In the genomic region with DNA sequence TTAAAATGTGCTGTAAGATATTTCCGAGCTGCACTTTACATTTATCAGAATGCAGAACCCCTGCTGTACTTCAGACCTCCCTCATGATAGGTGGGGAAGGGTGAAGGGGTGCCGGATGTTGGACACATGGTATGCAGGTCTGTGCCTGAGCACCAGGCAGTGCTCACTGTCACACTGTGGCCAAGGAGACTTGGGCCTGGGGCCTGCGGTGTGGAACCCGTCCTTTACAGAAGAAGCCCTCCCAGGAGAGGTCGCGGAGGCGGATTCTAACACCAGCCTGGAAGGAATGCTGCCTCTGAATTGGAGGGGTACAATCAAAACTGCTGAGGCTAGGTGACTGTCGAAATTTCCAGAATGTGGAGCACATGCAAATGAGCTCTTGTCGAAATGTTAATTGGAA, we compare ENCODE assay signal across 23 cellular contexts. TPM values are rescaled to one million over a fixed set of nuclear protein-coding genes. Genes with fewer than 3 reads are reported as not detected.
A peak's percentile ranks its signal among the peaks of the same experiment; 100 is the strongest.
DNase-seq lines count a peak whose midpoint lies in the region; ATAC-seq, FAIRE-seq and TF ChIP-seq lines count a peak whose summit lies in the region.
"Had no signal": no experiment of that assay in that cellular context is flagged by ENCODE, and none has a peak within 500 bp of the region (broad histone marks: within the 10 kb centered on the region; RNA-seq: fewer than 3 reads in every experiment).

No MANE protein-coding gene starts in this region.

- no peak overlapping the region for H4K91ac ChIP-seq in mesenchymal stem cell (ENCODE audit: low read length)

- no peak for ATAC-seq in CD4-positive, alpha-beta T cell (ENCODE audit: poor library complexity)
- no peak; the same call in 2 of the 3 replicates for ATAC-seq in K562
- no peak for ATAC-seq in PC-3
- ATAC-seq: SK-N-SH treated with all-trans-retinoic acid at 6 μM for 48 hours had no signal

- H3F3A ChIP-seq in PC-3 (ENCODE audit: low read length, unreplicated experiment) = no peaks in the 10 kb centered on the region

- no peak overlapping the region for H3K4me3 Mint-ChIP-seq in activated T-cell treated with anti-CD3 and anti-CD28 coated beads, Interleukin-2, amount 50 U/mL, for 24 hours
- no peak overlapping the region for H3K4me3 Mint-ChIP-seq in CD4-positive, alpha-beta T cell
- H3K4me3 Mint-ChIP-seq: H9 had no signal

- H3K79me1 ChIP-seq in mesenchymal stem cell (replicated peaks; ENCODE audit: low read length, poor library complexity, severe bottlenecking) = peaks cover 20% of the 10 kb centered on the region

- in situ Hi-C loops in K562 (cut with MboI) = no loop called here

- no peak overlapping the region for H3K27ac ChIP-seq in CD4-positive, alpha-beta T cell (ENCODE audit: low read depth, low read length)
- no peak overlapping the region for H3K27ac ChIP-seq in K562 (ENCODE audit: extremely low read depth, low read depth, low read length)
- no peak overlapping the region for H3K27ac ChIP-seq in mesenchymal stem cell (ENCODE audit: low read length, poor library complexity, severe bottlenecking)
- no peak overlapping the region for H3K27ac ChIP-seq in uterus
- no peak overlapping the region for H3K27ac ChIP-seq in PC-3 (ENCODE audit: low read length)
- H3K27ac ChIP-seq: C4-2B, Peyer's patch had no signal

- no peak overlapping the region for H3K18ac ChIP-seq in mesenchymal stem cell (ENCODE audit: low read depth in 1 of 2, low read length in 2 of 2)

- H3K27me3 Mint-ChIP-seq in activated T-cell treated with anti-CD3 and anti-CD28 coated beads, Interleukin-2, amount 50 U/mL, for 24 hours = no peaks in the 10 kb centered on the region
- no peaks in the 10 kb centered on the region for H3K27me3 Mint-ChIP-seq in CD4-positive, alpha-beta T cell

- H3K36me3 Mint-ChIP-seq in activated T-cell treated with anti-CD3 and anti-CD28 coated beads, Interleukin-2, amount 50 U/mL, for 24 hours (ENCODE audit: low read depth) = peaks cover 94% of the 10 kb centered on the region
- peaks cover 93% of the 10 kb centered on the region for H3K36me3 Mint-ChIP-seq in CD4-positive, alpha-beta T cell (ENCODE audit: low read depth)

- no peak for DNase-seq in activated T-cell treated with anti-CD3 and anti-CD28 coated beads, Interleukin-2, amount 50 U/mL, for 24 hours
- DNase-seq in activated T-cell treated with anti-CD3 and anti-CD28 coated beads for 4 hours (no peak), K562 (ENCODE audit: extremely low read depth in 1 of 4, low spot score in 3 of 4) (no peak), mesenchymal stem cell (no peak), uterus (no peak), NCI-H1930 (lab: John Stamatoyannopoulos, UW) (no peak), PC-3 (no peak)
- DNase-seq in CD4-positive, alpha-beta T cell = no peak
- DNase-seq: 8988T; H9; HFFc6; KBM-7; NCI-H1092; NCI-H146; NCI-H2029 treated with DMSO at 0.1 percent for 48 hours; NCI-H226; NCI-H510A treated with DMSO at 0.1 percent for 48 hours; NCI-H748 treated with DMSO at 0.1 percent for 48 hours; NK-92 treated with Interleukin-12 subunit alpha and Interleukin-12 subunit beta, amount 100 ng/mL, for 24 hours had no signal

- H2BK15ac ChIP-seq in mesenchymal stem cell (ENCODE audit: low read depth, poor library complexity, severe bottlenecking) = no peak overlapping the region

- H3K4me3 ChIP-seq in K562 (no peak overlapping the region), mesenchymal stem cell (ENCODE audit: insufficient read depth in 1 of 2, low read depth in 1 of 2, low read length in 2 of 2) (no peak overlapping the region), uterus (no peak overlapping the region), PC-3 (ENCODE audit: low read length) (no peak overlapping the region)
- H3K4me3 ChIP-seq: Peyer's patch had no signal

- TF ChIP-seq CTCF in CD4-positive, alpha-beta T cell (IDR thresholded peaks at IDR 0.05) = no peak
- TF ChIP-seq CTCF in K562 (IDR thresholded peaks at IDR 0.05 in 2 of 3, conservative IDR thresholded peaks at IDR 0.05 in 1 of 3; ENCODE audit: insufficient read depth in 2 of 3, low read depth in 1 of 3, low read length in 3 of 3) = no peak
- no peak for TF ChIP-seq CTCF in uterus (IDR thresholded peaks at IDR 0.05)
- TF ChIP-seq CTCF in PC-3 (conservative IDR thresholded peaks at IDR 0.05; ENCODE audit: low read depth, low read length) = no peak

- H3K4me1 Mint-ChIP-seq in activated T-cell treated with anti-CD3 and anti-CD28 coated beads, Interleukin-2, amount 50 U/mL, for 24 hours (ENCODE audit: low read depth) = peaks cover 45% of the 10 kb centered on the region
- H3K4me1 Mint-ChIP-seq in CD4-positive, alpha-beta T cell (ENCODE audit: low read depth) = peaks cover 51% of the 10 kb centered on the region

- TF ChIP-seq RAD21 in K562 (CRISPR knock-in tag; conservative IDR thresholded peaks at IDR 0.05 in 1 of 2, IDR thresholded peaks at IDR 0.05 in 1 of 2) = no peak

- WGBS in K562 (ENCODE audit: insufficient coverage, low coverage, missing lambda C conversion rate) = 96% methylated on average over 9 of the region's 9 CpGs
- WGBS in mesenchymal stem cell = 96% methylated on average over 9 of the region's 9 CpGs

- TF ChIP-seq POLR2A in K562 (conservative IDR thresholded peaks at IDR 0.05) = no peak; the same call in 1 of the 2 replicates
- TF ChIP-seq POLR2A in uterus (IDR thresholded peaks at IDR 0.05) = no peak

- no peaks in the 10 kb centered on the region for H3K9me3 Mint-ChIP-seq in activated T-cell treated with anti-CD3 and anti-CD28 coated beads, Interleukin-2, amount 50 U/mL, for 24 hours
- H3K9me3 Mint-ChIP-seq in CD4-positive, alpha-beta T cell = no peaks in the 10 kb centered on the region
- H3K9me3 Mint-ChIP-seq: H9, HFFc6 had no signal

- no peak for TF ChIP-seq EP300 in K562 (IDR thresholded peaks at IDR 0.05; ENCODE audit: low read length)

- CTCF ChIA-PET in CD4-positive, alpha-beta T cell (lab: Charles Lee) = no interaction called here
- CTCF ChIA-PET in K562 (lab: Yijun Ruan, JAX; ENCODE audit: low intra/inter-chr PET ratio) = no interaction called here
- CTCF ChIA-PET in PC-3 (lab: Charles Lee) = no interaction called here

- H3K4ac ChIP-seq in mesenchymal stem cell (ENCODE audit: low read depth in 1 of 2, low read length in 2 of 2) = no peak overlapping the region

- no peak overlapping the region for H2BK12ac ChIP-seq in mesenchymal stem cell (ENCODE audit: low read length in 2 of 2)

- POLR2A ChIA-PET in CD4-positive, alpha-beta T cell (lab: Charles Lee) = no interaction called here
- POLR2A ChIA-PET in K562 (lab: Yijun Ruan, JAX) (interaction anchor here (0.8 to 1.0 kb wide), 3 partner anchors 10 to 19 kb away, joined by 3 to 4 read pairs (median 4); no protein-coding TSS in a partner anchor), PC-3 (lab: Charles Lee; ENCODE audit: unreplicated experiment) (no interaction called here)

- no peak overlapping the region for H2AK5ac ChIP-seq in mesenchymal stem cell (ENCODE audit: low read length, severe bottlenecking)

- H4K8ac ChIP-seq in mesenchymal stem cell (ENCODE audit: low read length) = peak overlapping the region; percentile 29

- H2AFZ ChIP-seq in K562 (ENCODE audit: low read depth, low read length) (no peak overlapping the region), mesenchymal stem cell (ENCODE audit: low read depth, low read length) (no peak overlapping the region), PC-3 (ENCODE audit: low read length) (no peak overlapping the region)

- no peak overlapping the region for H3K14ac ChIP-seq in mesenchymal stem cell (ENCODE audit: low read length in 2 of 2)

- intact Hi-C loops in CD4-positive, alpha-beta T cell (cut with DNase I, micrococcal nuclease) = no loop called here
- intact Hi-C loops in K562 (cut with micrococcal nuclease) (no loop called here), uterus (cut with DNase I; ENCODE audit: low total_unique reads) (no loop called here), PC-3 (cut with micrococcal nuclease) (no loop called here)

- peak overlapping the region; percentile 42 for H3K27ac Mint-ChIP-seq in activated T-cell treated with anti-CD3 and anti-CD28 coated beads, Interleukin-2, amount 50 U/mL, for 24 hours
- peak overlapping the region; percentile 49 for H3K27ac Mint-ChIP-seq in CD4-positive, alpha-beta T cell
- H3K27ac Mint-ChIP-seq: HFFc6 had no signal

- H3K4me2 ChIP-seq in K562 (ENCODE audit: insufficient read depth, low read length) (no peak overlapping the region), mesenchymal stem cell (ENCODE audit: low read length, poor library complexity, severe bottlenecking) (no peak overlapping the region), PC-3 (ENCODE audit: low read length) (no peak overlapping the region)

- H2BK120ac ChIP-seq in mesenchymal stem cell (ENCODE audit: low read depth, low read length) = no peak overlapping the region

- no peaks in the 10 kb centered on the region for H3K9me2 ChIP-seq in PC-3 (replicated peaks; ENCODE audit: low read length)

- H3K9me3 ChIP-seq in CD4-positive, alpha-beta T cell (ENCODE audit: control insufficient read depth, low read length) = no peaks in the 10 kb centered on the region
- no peaks in the 10 kb centered on the region for H3K9me3 ChIP-seq in K562 (replicated peaks; ENCODE audit: control insufficient read depth, insufficient read depth, low read depth, low read length)
- H3K9me3 ChIP-seq in mesenchymal stem cell (ENCODE audit: control insufficient read depth, low read length) = no peaks in the 10 kb centered on the region
- H3K9me3 ChIP-seq in uterus = no peaks in the 10 kb centered on the region
- no peaks in the 10 kb centered on the region for H3K9me3 ChIP-seq in PC-3 (ENCODE audit: low read length)
- H3K9me3 ChIP-seq: Peyer's patch had no signal

- H3K27me3 ChIP-seq in CD4-positive, alpha-beta T cell (ENCODE audit: control insufficient read depth, insufficient read depth, low read length) = no peaks in the 10 kb centered on the region
- H3K27me3 ChIP-seq in K562 (ENCODE audit: control insufficient read depth in 2 of 2, insufficient read depth in 2 of 2, low read length in 2 of 2) (no peaks in the 10 kb centered on the region), mesenchymal stem cell (ENCODE audit: control insufficient read depth in 1 of 2, insufficient read depth in 1 of 2, low read length in 2 of 2) (no peaks in the 10 kb centered on the region), uterus (no peaks in the 10 kb centered on the region), PC-3 (ENCODE audit: low read length) (no peaks in the 10 kb centered on the region)
- H3K27me3 ChIP-seq: Peyer's patch had no signal

- FAIRE-seq in K562 (lab: Jason Lieb, UNC) = no peak
- FAIRE-seq: G401.6 had no signal

- peak overlapping the region in 1 of 2 experiments; percentile 49; a peak in 1 of 4 replicates for H3K9ac ChIP-seq in K562 (ENCODE audit: insufficient read depth in 1 of 2, low read depth in 2 of 2, low read length in 2 of 2)
- H3K9ac ChIP-seq in mesenchymal stem cell (ENCODE audit: low read length) = no peak overlapping the region
- H3K9ac ChIP-seq in PC-3 (ENCODE audit: low read length) = no peak overlapping the region

- H3K36me3 ChIP-seq in K562 (ENCODE audit: control insufficient read depth, insufficient read depth, low read length) (peaks cover 100% of the 10 kb centered on the region), mesenchymal stem cell (ENCODE audit: control insufficient read depth in 1 of 2, insufficient read depth in 2 of 2, low read depth in 1 of 2, low read length in 2 of 2) (peaks cover 69 to 86% of the 10 kb centered on the region in 2 experiments), uterus (no peaks in the 10 kb centered on the region), PC-3 (ENCODE audit: low read depth, low read length) (peaks cover 82% of the 10 kb centered on the region)

- H2BK5ac ChIP-seq in mesenchymal stem cell (ENCODE audit: low read depth, low read length, poor library complexity, severe bottlenecking) = no peak overlapping the region

- H3K4me1 ChIP-seq in K562 (replicated peaks in 1 of 2; ENCODE audit: control insufficient read depth in 2 of 2, insufficient read depth in 2 of 2, low read length in 2 of 2) (peaks cover 0 to 3% of the 10 kb centered on the region in 2 experiments; a peak in 2 of 5 replicates), mesenchymal stem cell (ENCODE audit: control insufficient read depth, insufficient read depth, low read depth, low read length) (peaks cover 3% of the 10 kb centered on the region), uterus (no peaks in the 10 kb centered on the region), PC-3 (ENCODE audit: insufficient read depth, low read length) (no peaks in the 10 kb centered on the region)
- H3K4me1 ChIP-seq: Peyer's patch had no signal

- no peak overlapping the region for H3K23ac ChIP-seq in mesenchymal stem cell (ENCODE audit: low read length in 2 of 2)

- H3K79me2 ChIP-seq in K562 (ENCODE audit: control insufficient read depth, insufficient read depth, low read length) = peaks cover 77% of the 10 kb centered on the region
- H3K79me2 ChIP-seq in PC-3 (ENCODE audit: low read length) = peaks cover 91% of the 10 kb centered on the region

- no TSS peak for BruUV-seq in K562 (replicated peaks; lab: Mats Ljungman, UMichigan)
- no TSS peak for BruUV-seq in PC-3 (replicated peaks; lab: Mats Ljungman, UMichigan)

- H4K20me1 ChIP-seq in K562 (replicated peaks; ENCODE audit: control insufficient read depth, insufficient read depth, low read length) = peaks cover 36% of the 10 kb centered on the region
- H4K20me1 ChIP-seq in PC-3 (ENCODE audit: low read length) = peaks cover 58% of the 10 kb centered on the region

- H3K9me1 ChIP-seq in K562 (ENCODE audit: control insufficient read depth, insufficient read depth, low read length) = peaks cover 14% of the 10 kb centered on the region

RNA-seq across cellular contexts. Expression of gene DNAJB6, which starts 34.5 kb away (rescaled TPM):
- 100 to 1,000 TPM; 232 to 242 TPM for total RNA-seq in CD4-positive, alpha-beta T cell
- 136 and 330 TPM in 2 replicates for total RNA-seq in K562 (2011; cell fraction: chromatin; rRNA removed; ENCODE audit: low replicate concordance)
- total RNA-seq in K562 (2011; cell fraction: nucleolus; rRNA removed) = 82.5 and 83.7 TPM in 2 replicates
- 139 and 175 TPM in 2 replicates for total RNA-seq in K562 (2011; cell fraction: nucleoplasm; rRNA removed)
- total RNA-seq in K562 (2014; rRNA removed) (116 and 147 TPM in 2 replicates), K562 (2014; rRNA removed; fragmentation: Illumina TruSeq; extraction: Trizol) (135 and 158 TPM in 2 replicates), K562 (2015; rRNA removed; fragmentation: Illumina TruSeq; extraction: Trizol) (132 and 149 TPM in 2 replicates), K562 (2021) (128 and 131 TPM in 2 replicates), uterus (100 to 1,000 TPM in 3 of 4 donors, 10 to 100 TPM in 1; 63.5 to 125 (median 107) TPM), PC-3 (2014; rRNA removed) (119 and 151 TPM in 2 replicates)
- polyA plus RNA-seq in K562 (2011; rRNA removed) (63.1 and 84.5 TPM in 2 replicates), K562 (2014; fragmentation: Illumina TruSeq; extraction: Trizol) (158 and 225 TPM in 2 replicates), K562 (2014; fragmentation: Nextera tagmentation; extraction: Ambion mirVana) (100 to 1,000 TPM in 1 of 2 experiments, 10 to 100 TPM in 1; 96.6 to 100 TPM), K562 (2014; rRNA removed) (135 and 158 TPM in 2 replicates)
- polyA plus RNA-seq in K562 (2011; cell fraction: cytosol; rRNA removed) = 30.0 and 41.8 TPM in 2 replicates
- 45.6 and 48.0 TPM in 2 replicates for polyA plus RNA-seq in K562 (2011; cell fraction: nucleus; rRNA removed)
- 109 and 130 TPM in 2 replicates for polyA plus RNA-seq in K562 (2012)
- 60.6 and 70.5 TPM in 2 replicates for polyA minus RNA-seq in K562 (2011; rRNA and poly(A)+ RNA removed)
- 59.2 and 63.5 TPM in 2 replicates for polyA minus RNA-seq in K562 (2011; cell fraction: cytosol; rRNA and poly(A)+ RNA removed)
- polyA minus RNA-seq in K562 (2011; cell fraction: nucleus; rRNA and poly(A)+ RNA removed) = 39.3 and 44.5 TPM in 2 replicates
- 177 TPM for polyA plus RNA-seq in mesenchymal stem cell (2013, experiment 1 of 2)
- polyA plus RNA-seq in mesenchymal stem cell (2013, experiment 2 of 2) = 148 TPM
